7 cellular contexts compared by ENCODE assay signal in the genomic region with DNA sequence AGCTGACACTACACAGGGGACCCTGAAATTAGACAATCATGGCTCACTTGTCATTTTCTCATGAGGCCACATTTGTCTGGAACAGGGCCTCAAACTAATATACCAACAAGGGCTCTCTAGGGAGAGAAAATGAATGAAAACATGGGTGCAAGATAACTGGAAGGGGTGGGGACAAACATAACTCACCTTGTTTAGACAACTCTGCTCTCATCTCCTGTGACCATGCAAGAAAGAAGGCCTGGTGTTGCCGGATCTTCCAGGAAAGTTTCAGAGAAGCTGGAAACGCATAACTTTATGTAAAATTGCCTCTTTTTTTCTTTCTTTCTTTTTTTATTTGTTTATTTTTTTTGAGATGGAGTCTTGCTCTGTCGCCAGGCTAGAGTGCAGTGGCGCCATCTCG.
"Had no signal": no experiment of that assay in that cellular context is flagged by ENCODE, and none has a peak within 500 bp of the region (broad histone marks: within the 10 kb centered on the region; RNA-seq: fewer than 3 reads in every experiment).

No MANE protein-coding gene starts in this region.

- DNase-seq: IMR-90, KBM-7, KG1 had no signal

- ATAC-seq: HepG2 had no signal

- FAIRE-seq: HepG2, HTR-8/SVneo had no signal

- H3K27ac ChIP-seq: HL-60, KMS-11 had no signal

- H3K9ac ChIP-seq: KMS-11 had no signal

- H3K4me2 ChIP-seq: KMS-11 had no signal
